Comparison of ENCODE assay signal across 16 cellular contexts in the genomic region with DNA sequence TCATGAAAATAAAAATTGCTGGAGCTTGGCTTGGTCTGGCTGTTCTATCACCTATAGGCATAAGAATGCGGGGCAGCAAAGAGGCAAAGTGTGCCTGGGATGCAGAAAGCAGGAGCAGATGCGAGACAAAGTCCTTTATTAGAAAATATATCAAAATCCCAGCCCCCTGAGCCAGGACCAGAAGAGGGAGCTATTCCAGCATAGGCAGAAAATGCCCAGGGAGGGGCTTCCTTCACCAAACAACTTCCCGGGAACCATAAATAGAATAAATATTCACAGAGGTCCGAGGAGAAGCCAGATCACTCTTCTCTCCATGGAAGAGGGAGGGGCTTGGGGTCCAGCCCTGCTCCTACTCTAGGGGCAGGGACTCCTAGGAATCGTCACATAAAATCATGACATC. TPM values are rescaled to one million over a fixed set of nuclear protein-coding genes. Genes with fewer than 3 reads are reported as not detected.
DNase-seq lines count a peak whose midpoint lies in the region; ATAC-seq and TF ChIP-seq lines count a peak whose summit lies in the region.
"Had no signal": no experiment of that assay in that cellular context is flagged by ENCODE, and none has a peak within 500 bp of the region (broad histone marks: within the 10 kb centered on the region; RNA-seq: fewer than 3 reads in every experiment).

No MANE protein-coding gene starts in this region.

- H3K4me3 ChIP-seq in SK-N-SH (ENCODE audit: low read depth in 2 of 2, low read length in 1 of 2) (no peak overlapping the region), HEK293 (ENCODE audit: low read depth, low read length) (no peak overlapping the region), astrocyte of the spinal cord (ENCODE audit: low read depth, low read length) (no peak overlapping the region), neural progenitor cell (no peak overlapping the region)
- H3K4me3 ChIP-seq: upper lobe of right lung had no signal

- no peaks in the 10 kb centered on the region for H4K20me1 ChIP-seq in SK-N-SH (ENCODE audit: insufficient read depth)
- no peaks in the 10 kb centered on the region for H4K20me1 ChIP-seq in neural progenitor cell (ENCODE audit: low read depth)

- H2AFZ ChIP-seq in SK-N-SH (ENCODE audit: low read depth) (no peak overlapping the region), neural progenitor cell (replicated peaks) (no peak overlapping the region)

- TF ChIP-seq EP300 in SK-N-SH (IDR thresholded peaks at IDR 0.05; ENCODE audit: borderline replicate concordance in 1 of 2, low read depth in 1 of 2, low read length in 1 of 2): no peak

- no peak overlapping the region for H3K27ac Mint-ChIP-seq in neural progenitor cell
- H3K27ac Mint-ChIP-seq: activated T-helper 1 cell treated with anti-CD3 and anti-CD28 coated beads, Interleukin-12 subunit alpha, Interleukin-12 subunit beta, Interleukin-2, Interleukin-4 antibody, amounts not matched to agents 30 ng/mL and 10 ng/mL and 1 ng/mL, durations not matched to agents 14 hours and 24 hours and 36 hours; memory B cell had no signal

- H3K36me3 ChIP-seq in SK-N-SH (replicated peaks in 1 of 2; ENCODE audit: control insufficient read depth in 1 of 2, insufficient read depth in 2 of 2, low read length in 1 of 2) (peaks cover 37 to 61% of the 10 kb centered on the region in 2 experiments), HEK293 (ENCODE audit: control insufficient read depth in 2 of 2, insufficient read depth in 1 of 2, low read length in 2 of 2) (peaks cover 16 to 82% of the 10 kb centered on the region in 2 experiments; a peak in 2 of 3 replicates), neural progenitor cell (no peaks in the 10 kb centered on the region)

- WGBS in SK-N-SH (ENCODE audit: low lambda C conversion rate): 90% methylated on average over 5 of the region's 5 CpGs

- CTCF ChIA-PET in SK-N-SH (lab: Yijun Ruan, JAX): interaction anchor here (0.7 to 1.0 kb wide), 4 partner anchors 10 to 817 kb away, joined by 3 to 4 read pairs (median 3); a partner anchor contains a TSS
- CTCF ChIA-PET in HEK293 (lab: Yijun Ruan, JAX): interaction anchor here (0.6 to 1.0 kb wide), 4 partner anchors 10 to 66 kb away, joined by 3 to 4 read pairs (median 4); no protein-coding TSS in a partner anchor

- H3K27ac ChIP-seq in SK-N-SH (ENCODE audit: low read depth in 2 of 2, low read length in 1 of 2): no peak overlapping the region
- H3K27ac ChIP-seq in HEK293 (ENCODE audit: extremely low read depth, low read depth, low read length): no peak overlapping the region
- no peak overlapping the region for H3K27ac ChIP-seq in neural progenitor cell
- H3K27ac ChIP-seq in caudate nucleus (ENCODE audit: low read depth, low read length): no peak overlapping the region
- H3K27ac ChIP-seq: upper lobe of right lung had no signal

- no peaks in the 10 kb centered on the region for H3K9me3 ChIP-seq in SK-N-SH
- H3K9me3 ChIP-seq in HEK293 (ENCODE audit: control insufficient read depth, insufficient read depth, low read depth, low read length): no peaks in the 10 kb centered on the region
- no peaks in the 10 kb centered on the region for H3K9me3 ChIP-seq in neural progenitor cell (ENCODE audit: low read depth)
- H3K9me3 ChIP-seq: upper lobe of right lung had no signal

- TF ChIP-seq RAD21 in SK-N-SH (IDR thresholded peaks at IDR 0.05; ENCODE audit: low read length): no peak

- ATAC-seq in SK-N-SH treated with all-trans-retinoic acid at 6 μM for 48 hours: no peak
- ATAC-seq in HG02840 (IDR thresholded peaks at IDR 0.05; ENCODE audit: low FRiP score, unreplicated experiment): no peak
- ATAC-seq: upper lobe of right lung had no signal

- no peak overlapping the region for H3K4me2 ChIP-seq in SK-N-SH
- H3K4me2 ChIP-seq in neural progenitor cell: no peak overlapping the region

- peaks cover 22% of the 10 kb centered on the region for H3K4me1 Mint-ChIP-seq in neural progenitor cell

- H3K9me2 ChIP-seq in SK-N-SH: no peaks in the 10 kb centered on the region

- H3K79me2 ChIP-seq in SK-N-SH (ENCODE audit: insufficient read depth): peaks cover 11% of the 10 kb centered on the region; the same call in 1 of the 2 replicates
- H3K79me2 ChIP-seq in neural progenitor cell (ENCODE audit: low read depth): no peaks in the 10 kb centered on the region

- POLR2A ChIA-PET in SK-N-SH (lab: Yijun Ruan, JAX): interaction anchor here (1.4 kb wide), 1 partner anchor 9 kb away, joined by 4 read pairs; no protein-coding TSS in a partner anchor
- POLR2A ChIA-PET in HEK293 (lab: Yijun Ruan, JAX): interaction anchor here (1.0 kb wide), 1 partner anchor 9 kb away, joined by 3 read pairs; no protein-coding TSS in a partner anchor

- H3K27me3 ChIP-seq in SK-N-SH (ENCODE audit: insufficient read depth) (no peaks in the 10 kb centered on the region), neural progenitor cell (no peaks in the 10 kb centered on the region)
- H3K27me3 ChIP-seq: upper lobe of right lung had no signal

- TF ChIP-seq CTCF in SK-N-SH (IDR thresholded peaks at IDR 0.05) (peak; percentile 28), HEK293 (tag by site-specific recombination; IDR thresholded peaks at IDR 0.05) (0 out of 2 replicates have a peak, but pooled peaks have one; percentile 8), astrocyte of the spinal cord (IDR thresholded peaks at IDR 0.05; ENCODE audit: low read depth, low read length) (peak; percentile 33), neural progenitor cell (IDR thresholded peaks at IDR 0.05) (peak; percentile 15)

- H3K4me1 ChIP-seq in SK-N-SH (ENCODE audit: control insufficient read depth in 1 of 2, insufficient read depth in 2 of 2, low read depth in 1 of 2, low read length in 1 of 2) (peaks cover 0 to 17% of the 10 kb centered on the region in 2 experiments; a peak in 1 of 4 replicates), HEK293 (ENCODE audit: control insufficient read depth, insufficient read depth, low read length) (no peaks in the 10 kb centered on the region), neural progenitor cell (no peaks in the 10 kb centered on the region)

- no peaks in the 10 kb centered on the region for H3K27me3 Mint-ChIP-seq in neural progenitor cell (ENCODE audit: insufficient read depth, low read depth)
- H3K27me3 Mint-ChIP-seq: memory B cell had no signal

- H3K36me3 Mint-ChIP-seq in neural progenitor cell: peaks cover 33% of the 10 kb centered on the region

- DNase-seq in SK-N-SH (no peak), astrocyte of the spinal cord (ENCODE audit: low read depth, low spot score) (no peak), neural progenitor cell (ENCODE audit: low spot score) (no peak), ACHN (no peak), caudate nucleus (lab: John Stamatoyannopoulos, UW) (no peak)
- DNase-seq: activated CD4-positive, CD25-positive, alpha-beta regulatory T cell treated with anti-CD3 and anti-CD28 coated beads, Interleukin-2, amount 50 U/mL, for 72 hours; cerebellar nuclear complex; NCI-H2029 treated with DMSO at 0.1 percent for 48 hours; occipital lobe; SW 1271; upper lobe of right lung had no signal

- no peak overlapping the region for H3K9ac ChIP-seq in SK-N-SH
- no peak overlapping the region for H3K9ac ChIP-seq in neural progenitor cell

- H3F3A ChIP-seq in SK-N-SH (replicated peaks; ENCODE audit: insufficient read depth): no peaks in the 10 kb centered on the region
- peaks cover 11% of the 10 kb centered on the region for H3F3A ChIP-seq in neural progenitor cell (ENCODE audit: low read depth)

- in situ Hi-C loops in astrocyte of the spinal cord (cut with HindIII; ENCODE audit: low sequenced_read_pairs): no loop called here
- in situ Hi-C loops in ACHN (cut with HindIII; ENCODE audit: low pct_ligation_motif_present, low pct_unique_long_range_greater_than_20kb, low sequenced_read_pairs): no loop called here

- H3K4me3 Mint-ChIP-seq in neural progenitor cell: no peak overlapping the region
- H3K4me3 Mint-ChIP-seq: activated T-helper 1 cell treated with anti-CD3 and anti-CD28 coated beads, Interleukin-12 subunit alpha, Interleukin-12 subunit beta, Interleukin-2, Interleukin-4 antibody, amounts not matched to agents 30 ng/mL and 10 ng/mL and 1 ng/mL, durations not matched to agents 14 hours and 24 hours and 36 hours; memory B cell had no signal

- no peaks in the 10 kb centered on the region for H3K9me3 Mint-ChIP-seq in neural progenitor cell
- H3K9me3 Mint-ChIP-seq: activated T-helper 1 cell treated with anti-CD3 and anti-CD28 coated beads, Interleukin-12 subunit alpha, Interleukin-12 subunit beta, Interleukin-2, Interleukin-4 antibody, amounts not matched to agents 30 ng/mL and 10 ng/mL and 1 ng/mL, durations not matched to agents 14 hours and 24 hours and 36 hours; memory B cell had no signal

TF ChIP-seq in SK-N-SH, 30 proteins besides CTCF, POLR2A, EP300 and RAD21 (continues in another document):
- no peak for TF ChIP-seq EZH2phosphoT487 (IDR thresholded peaks at IDR 0.05; ENCODE audit: borderline replicate concordance, low read depth)
- no peak for TF ChIP-seq NRF1 (IDR thresholded peaks at IDR 0.05; ENCODE audit: low read depth, low read length)

TF ChIP-seq in HEK293, 187 proteins besides CTCF, POLR2A, EP300 and RAD21 (continues in another document):
- TF ChIP-seq ZNF10 (tag by site-specific recombination; IDR thresholded peaks at IDR 0.05): no peak

RNA-seq across cellular contexts. Expression of a gene that starts 5.0 kb away (rescaled TPM):
- 30.7 and 47.3 TPM in 2 replicates for polyA plus RNA-seq in SK-N-SH (2012; rRNA removed)
- 9.4 and 15.8 TPM in 2 replicates for polyA plus RNA-seq in SK-N-SH (2012; cell fraction: cytosol; rRNA removed)
- 216 and 224 TPM in 2 replicates for polyA plus RNA-seq in SK-N-SH (2012; cell fraction: nucleus; rRNA removed)
- 18.3 and 42.4 TPM in 2 replicates for total RNA-seq in neural progenitor cell (ENCODE audit: low replicate concordance)

RNA-seq across cellular contexts. Expression of a gene that starts 6.1 kb away (rescaled TPM):
- 50.5 and 56.5 TPM in 2 replicates for polyA plus RNA-seq in SK-N-SH (2012; rRNA removed)
- 36.4 and 47.7 TPM in 2 replicates for polyA plus RNA-seq in SK-N-SH (2012; cell fraction: cytosol; rRNA removed)
- 60.0 and 75.7 TPM in 2 replicates for polyA plus RNA-seq in SK-N-SH (2012; cell fraction: nucleus; rRNA removed)
- total RNA-seq in neural progenitor cell (ENCODE audit: low replicate concordance): 9.5 and 36.5 TPM in 2 replicates

RNA-seq across cellular contexts. Expression of a gene that starts 11.9 kb away (rescaled TPM):
- polyA plus RNA-seq in SK-N-SH (2012; rRNA removed): 24.5 and 26.8 TPM in 2 replicates
- 13.4 and 18.4 TPM in 2 replicates for polyA plus RNA-seq in SK-N-SH (2012; cell fraction: cytosol; rRNA removed)
- polyA plus RNA-seq in SK-N-SH (2012; cell fraction: nucleus; rRNA removed): 94.1 and 110 TPM in 2 replicates
- 6.7 and 19.0 TPM in 2 replicates for total RNA-seq in neural progenitor cell (ENCODE audit: low replicate concordance)

RNA-seq across cellular contexts. Expression of a gene that starts 17.4 kb away (rescaled TPM):
- 150 and 201 TPM in 2 replicates for polyA plus RNA-seq in SK-N-SH (2012; rRNA removed)
- 232 and 236 TPM in 2 replicates for polyA plus RNA-seq in SK-N-SH (2012; cell fraction: cytosol; rRNA removed)
- polyA plus RNA-seq in SK-N-SH (2012; cell fraction: nucleus; rRNA removed): 40.4 and 62.6 TPM in 2 replicates
- 114 and 133 TPM in 2 replicates for total RNA-seq in neural progenitor cell (ENCODE audit: low replicate concordance)

RNA-seq across cellular contexts. Expression of a gene that starts 27.7 kb away (rescaled TPM):
- polyA plus RNA-seq in SK-N-SH (2012; rRNA removed): 1.2 and 1.6 TPM in 2 replicates
- 0.59 and 1.0 TPM in 2 replicates for polyA plus RNA-seq in SK-N-SH (2012; cell fraction: cytosol; rRNA removed)
- polyA plus RNA-seq in SK-N-SH (2012; cell fraction: nucleus; rRNA removed): 1.5 and 2.0 TPM in 2 replicates
- total RNA-seq in neural progenitor cell (ENCODE audit: low replicate concordance): 1.3 and 5.4 TPM in 2 replicates
